13 cellular contexts compared by ENCODE assay signal in the genomic region with DNA sequence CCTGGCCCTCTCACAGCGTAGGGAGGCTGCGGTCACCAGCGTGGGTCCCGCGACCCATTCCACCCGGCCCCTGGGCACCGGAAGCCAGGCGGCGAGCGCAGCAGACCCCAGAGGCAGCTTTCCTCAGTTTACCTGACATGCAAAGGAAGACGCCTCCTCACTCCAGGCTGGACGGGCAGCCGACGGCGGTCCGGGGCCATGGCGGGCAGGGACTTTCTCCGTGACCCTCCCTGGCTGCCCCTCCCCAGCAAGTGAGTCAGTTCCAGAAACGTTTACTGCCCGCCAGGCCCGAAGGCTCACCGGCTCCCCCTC. TPM values are rescaled to one million over a fixed set of nuclear protein-coding genes. Genes with fewer than 3 reads are reported as not detected.
DNase-seq lines count a peak whose midpoint lies in the region; ATAC-seq and TF ChIP-seq lines count a peak whose summit lies in the region.
"Had no signal": no experiment of that assay in that cellular context is flagged by ENCODE, and none has a peak within 500 bp of the region (broad histone marks: within the 10 kb centered on the region; RNA-seq: fewer than 3 reads in every experiment).

No MANE protein-coding gene starts in this region.

- H3K27ac ChIP-seq in RWPE1 (peak overlapping the region; percentile 100), epithelial cell of prostate (peak overlapping the region; percentile 77), muscle layer of colon (ENCODE audit: low read depth, low read length) (peak overlapping the region; percentile 57), upper lobe of left lung (peak overlapping the region; percentile 74 to 82 (median 80))

- no peak overlapping the region for H3K4me3 Mint-ChIP-seq in nephron progenitor cell
- H3K4me3 Mint-ChIP-seq: activated naive CD4-positive, alpha-beta T cell treated with anti-CD3 and anti-CD28 coated beads, Interleukin-2, amount 50 U/mL, for 24 hours; stimulated activated effector memory CD8-positive, alpha-beta T cell treated with anti-CD3 and anti-CD28 coated beads, Interleukin-12 subunit alpha, Interleukin-12 subunit beta, amount 100 ng/mL, for 72 hours had no signal

- H3K27me3 Mint-ChIP-seq in nephron progenitor cell (ENCODE audit: low read depth, poor library complexity): no peaks in the 10 kb centered on the region
- H3K27me3 Mint-ChIP-seq: activated naive CD4-positive, alpha-beta T cell treated with anti-CD3 and anti-CD28 coated beads, Interleukin-2, amount 50 U/mL, for 24 hours; IgD-negative memory B cell had no signal

- TF ChIP-seq POLR2A in upper lobe of left lung (IDR thresholded peaks at IDR 0.05): no peak

- TF ChIP-seq EP300 in upper lobe of left lung (IDR thresholded peaks at IDR 0.05): no peak

- H3K9me3 ChIP-seq in muscle layer of colon (ENCODE audit: low read length) (no peaks in the 10 kb centered on the region), upper lobe of left lung (no peaks in the 10 kb centered on the region)

- H3K4me1 ChIP-seq in muscle layer of colon (ENCODE audit: insufficient read depth, low read length) (peaks cover 24% of the 10 kb centered on the region), upper lobe of left lung (peaks cover 53 to 86% (median 61%) of the 10 kb centered on the region in 4 donors)

- H3K36me3 ChIP-seq in muscle layer of colon (ENCODE audit: insufficient read depth, low read length) (no peaks in the 10 kb centered on the region), upper lobe of left lung (peaks cover 0 to 12% (median 5%) of the 10 kb centered on the region in 4 donors)

- H3K27ac Mint-ChIP-seq in nephron progenitor cell: no peak overlapping the region
- H3K27ac Mint-ChIP-seq: activated naive CD4-positive, alpha-beta T cell treated with anti-CD3 and anti-CD28 coated beads, Interleukin-2, amount 50 U/mL, for 24 hours; IgD-negative memory B cell; stimulated activated effector memory CD8-positive, alpha-beta T cell treated with anti-CD3 and anti-CD28 coated beads, Interleukin-12 subunit alpha, Interleukin-12 subunit beta, amount 100 ng/mL, for 72 hours had no signal

- H3K4me1 Mint-ChIP-seq in nephron progenitor cell: peaks cover 61% of the 10 kb centered on the region

- WGBS in upper lobe of left lung, 2 donors: 66 to 82% methylated on average over 13 to 20 of the region's 22 CpGs

- no peak for TF ChIP-seq CTCF in RWPE1 (conservative IDR thresholded peaks at IDR 0.05; ENCODE audit: low read depth)
- TF ChIP-seq CTCF in upper lobe of left lung (IDR thresholded peaks at IDR 0.05): no peak
- no peak for TF ChIP-seq CTCF in nephron progenitor cell (IDR thresholded peaks at IDR 0.05)

- POLR2A ChIA-PET in RWPE1 (lab: Yijun Ruan, JAX; ENCODE audit: low non-redundant PET): no interaction called here

- H3K9ac ChIP-seq in muscle layer of colon (ENCODE audit: low read length): no peak overlapping the region

- H3K27me3 ChIP-seq in muscle layer of colon (ENCODE audit: control insufficient read depth in 1 of 2, insufficient read depth in 2 of 2, low read length in 2 of 2): no peaks in the 10 kb centered on the region
- no peaks in the 10 kb centered on the region for H3K27me3 ChIP-seq in upper lobe of left lung

- no peak for DNase-seq in RWPE1 (ENCODE audit: low spot score)
- DNase-seq in epithelial cell of prostate (ENCODE audit: low read depth, low spot score): no peak
- peak in 1 of 2 donors; percentile 82 for DNase-seq in upper lobe of left lung
- no peak for DNase-seq in H4 (ENCODE audit: low spot score)
- DNase-seq in nephron progenitor cell: no peak
- DNase-seq in NCI-H524 treated with DMSO at 0.1 percent for 48 hours (lab: John Stamatoyannopoulos, UW): no peak
- no peak for DNase-seq in activated CD4-positive, CD25-positive, alpha-beta regulatory T cell treated with anti-CD3 and anti-CD28 coated beads, Interleukin-2, amount 50 U/mL, for 72 hours
- DNase-seq: Calu3, NCI-H187 had no signal

- CTCF ChIA-PET in RWPE1 (lab: Yijun Ruan, JAX): interaction anchor here (0.6 to 0.9 kb wide), 4 partner anchors 16 to 297 kb away, joined by 3 to 5 read pairs (median 4); no protein-coding TSS in a partner anchor

- H3K9me3 Mint-ChIP-seq in nephron progenitor cell: no peaks in the 10 kb centered on the region
- H3K9me3 Mint-ChIP-seq: activated naive CD4-positive, alpha-beta T cell treated with anti-CD3 and anti-CD28 coated beads, Interleukin-2, amount 50 U/mL, for 24 hours; IgD-negative memory B cell; stimulated activated effector memory CD8-positive, alpha-beta T cell treated with anti-CD3 and anti-CD28 coated beads, Interleukin-12 subunit alpha, Interleukin-12 subunit beta, amount 100 ng/mL, for 72 hours had no signal

- H3K36me3 Mint-ChIP-seq in nephron progenitor cell (ENCODE audit: low read depth): no peaks in the 10 kb centered on the region
- H3K36me3 Mint-ChIP-seq: activated naive CD4-positive, alpha-beta T cell treated with anti-CD3 and anti-CD28 coated beads, Interleukin-2, amount 50 U/mL, for 24 hours had no signal

- no peak overlapping the region for H3K4me3 ChIP-seq in muscle layer of colon (ENCODE audit: low read depth in 1 of 2, low read length in 2 of 2)
- peak overlapping the region in 3 of 4 donors; percentile 7 to 39 (median 20) for H3K4me3 ChIP-seq in upper lobe of left lung

- no peak for ATAC-seq in upper lobe of left lung (ENCODE audit: low FRiP score in 2 of 2)

RNA-seq across cellular contexts. Expression of gene SBNO2, which starts 5.5 kb away (rescaled TPM):
- total RNA-seq in upper lobe of left lung: 100 to 1,000 TPM in 4 of 6 donors, 10 to 100 TPM in 2; 44.8 to 159 (median 106) TPM
- 8.6 and 14.8 TPM in 2 replicates for total RNA-seq in H4 (2014; rRNA removed; shearing (Covaris generic))

RNA-seq across cellular contexts. Expression of gene STK11, which starts 37.1 kb away (rescaled TPM):
- total RNA-seq in upper lobe of left lung: 100 to 1,000 TPM in 1 of 6 donors, 10 to 100 TPM in 5; 50.2 to 168 (median 63.2) TPM
- 17.4 and 28.7 TPM in 2 replicates for total RNA-seq in H4 (2014; rRNA removed; shearing (Covaris generic))

Comparison
In these comparisons a context has a peak if more than half of its experiments do, and no peak if none do; other contexts are left out.
1. H3K4me3 ChIP-seq: peak in upper lobe of left lung (3 of 4); none in muscle layer of colon (0 of 2).
2. Peak in every context shown above with its lines, with median percentiles within 50 percentile points of each other: H3K27ac ChIP-seq.